ENCODE assay signal across 11 cellular contexts in the genomic region with DNA sequence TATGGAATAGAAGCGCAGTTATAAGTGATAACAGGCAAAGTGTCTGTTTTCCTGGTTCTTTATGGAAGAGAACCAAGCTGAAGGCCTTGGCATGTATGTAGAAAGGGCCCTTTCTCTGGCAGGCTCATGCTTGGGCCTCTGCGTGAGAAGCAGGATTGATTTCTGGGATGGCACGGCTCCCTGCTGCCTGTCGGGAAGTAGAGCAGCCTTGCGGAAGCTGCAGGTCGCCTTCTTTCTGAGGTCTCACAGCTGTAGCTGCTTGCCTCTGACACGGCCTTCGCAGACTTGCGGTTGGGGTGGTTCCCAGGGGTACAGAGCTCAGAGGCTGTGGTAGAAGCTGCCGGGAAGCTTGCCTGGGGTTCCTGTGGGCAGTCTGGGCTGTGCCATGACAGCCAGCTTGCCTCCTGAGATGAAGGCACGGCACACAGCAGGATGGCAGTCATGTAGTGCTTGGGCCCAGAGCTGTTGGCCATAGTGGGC. TPM values are rescaled to one million over a fixed set of nuclear protein-coding genes. Genes with fewer than 3 reads are reported as not detected.
DNase-seq lines count a peak whose midpoint lies in the region; ATAC-seq, FAIRE-seq and TF ChIP-seq lines count a peak whose summit lies in the region.
"Had no signal": no experiment of that assay in that cellular context is flagged by ENCODE, and none has a peak within 500 bp of the region (broad histone marks: within the 10 kb centered on the region; RNA-seq: fewer than 3 reads in every experiment).

No MANE protein-coding gene starts in this region.

- CTCF ChIA-PET in activated CD8-positive, alpha-beta T cell treated with anti-CD3 and anti-CD28 coated beads, Interleukin-2, amount 10 ng/mL, durations not matched to agents 7 days and 5 days (lab: Charles Lee): no interaction called here

- FAIRE-seq in RCC 7860 (lab: Jason Lieb, UNC): no peak

- peaks cover 11% of the 10 kb centered on the region for H3K4me1 Mint-ChIP-seq in activated CD8-positive, alpha-beta T cell treated with anti-CD3 and anti-CD28 coated beads, Interleukin-2, amount 10 ng/mL, durations not matched to agents 7 days and 5 days (ENCODE audit: low read depth)

- H3K27ac Mint-ChIP-seq in activated CD8-positive, alpha-beta T cell treated with anti-CD3 and anti-CD28 coated beads, Interleukin-2, amount 10 ng/mL, durations not matched to agents 7 days and 5 days: no peak overlapping the region

- H3K36me3 Mint-ChIP-seq in activated CD8-positive, alpha-beta T cell treated with anti-CD3 and anti-CD28 coated beads, Interleukin-2, amount 10 ng/mL, durations not matched to agents 7 days and 5 days (ENCODE audit: low read depth): peaks cover 35% of the 10 kb centered on the region

- DNase-seq in choroid plexus epithelial cell (ENCODE audit: low read depth): peak; percentile 89
- no peak for DNase-seq in left colon
- peak; percentile 54 for DNase-seq in putamen (ENCODE audit: low spot score)
- no peak for DNase-seq in activated CD8-positive, alpha-beta T cell treated with anti-CD3 and anti-CD28 coated beads, Interleukin-2, amount 10 ng/mL, durations not matched to agents 7 days and 5 days
- DNase-seq in NCI-H1048 (lab: John Stamatoyannopoulos, UW): no peak
- no peak for DNase-seq in RCC 7860 (ENCODE audit: low spot score)
- DNase-seq: HCEC 1CT, NCI-H526 had no signal

- POLR2A ChIA-PET in activated CD8-positive, alpha-beta T cell treated with anti-CD3 and anti-CD28 coated beads, Interleukin-2, amount 10 ng/mL, durations not matched to agents 7 days and 5 days (lab: Charles Lee): no interaction called here

- intact Hi-C loops in left colon (cut with DNase I, micrococcal nuclease): no loop called here

- no peaks in the 10 kb centered on the region for H3K9me3 Mint-ChIP-seq in activated CD8-positive, alpha-beta T cell treated with anti-CD3 and anti-CD28 coated beads, Interleukin-2, amount 10 ng/mL, durations not matched to agents 7 days and 5 days (ENCODE audit: insufficient read depth)
- H3K9me3 Mint-ChIP-seq: activated naive CD4-positive, alpha-beta T cell treated with anti-CD3 and anti-CD28 coated beads, Interleukin-2, amount 50 U/mL, for 24 hours had no signal

- no peak overlapping the region for H3K4me3 Mint-ChIP-seq in activated CD8-positive, alpha-beta T cell treated with anti-CD3 and anti-CD28 coated beads, Interleukin-2, amount 10 ng/mL, durations not matched to agents 7 days and 5 days
- H3K4me3 Mint-ChIP-seq: activated naive CD4-positive, alpha-beta T cell treated with anti-CD3 and anti-CD28 coated beads, Interleukin-2, amount 50 U/mL, for 24 hours had no signal

- H3K27me3 Mint-ChIP-seq in activated CD8-positive, alpha-beta T cell treated with anti-CD3 and anti-CD28 coated beads, Interleukin-2, amount 10 ng/mL, durations not matched to agents 7 days and 5 days (ENCODE audit: low read depth): no peaks in the 10 kb centered on the region
- H3K27me3 Mint-ChIP-seq: activated naive CD4-positive, alpha-beta T cell treated with anti-CD3 and anti-CD28 coated beads, Interleukin-2, amount 50 U/mL, for 24 hours had no signal

- TF ChIP-seq CTCF in choroid plexus epithelial cell (conservative IDR thresholded peaks at IDR 0.05; ENCODE audit: low read depth, low read length): no peak

- H3K4me3 ChIP-seq in choroid plexus epithelial cell (ENCODE audit: low read depth, low read length): no peak overlapping the region

- ATAC-seq in GM18873 (IDR thresholded peaks at IDR 0.05; ENCODE audit: low FRiP score, unreplicated experiment) (peak; percentile 53), left colon (peak; percentile 10), HG02870 (IDR thresholded peaks at IDR 0.05; ENCODE audit: unreplicated experiment) (no peak)
- ATAC-seq in activated CD8-positive, alpha-beta T cell treated with anti-CD3 and anti-CD28 coated beads, Interleukin-2, amount 10 ng/mL, durations not matched to agents 7 days and 5 days: no peak

RNA-seq across cellular contexts. Expression of gene TRAPPC10, which starts 39.4 kb away (rescaled TPM):
- 10 to 100 TPM; 63.6 to 69.4 TPM for total RNA-seq in left colon
- total RNA-seq in activated CD8-positive, alpha-beta T cell treated with anti-CD3 and anti-CD28 coated beads, Interleukin-2, amount 10 ng/mL, durations not matched to agents 7 days and 5 days: 10 to 100 TPM; 72.2 to 82.7 TPM

RNA-seq across cellular contexts. Expression of gene PWP2, which starts 55.7 kb away (rescaled TPM):
- 1 to 10 TPM; 1.7 to 7.2 TPM for total RNA-seq in left colon
- 1 to 10 TPM; 2.9 to 8.0 TPM for total RNA-seq in activated CD8-positive, alpha-beta T cell treated with anti-CD3 and anti-CD28 coated beads, Interleukin-2, amount 10 ng/mL, durations not matched to agents 7 days and 5 days

Comparison
In these comparisons a context has a peak if more than half of its experiments do, and no peak if none do; other contexts are left out.
1. ATAC-seq: peak in GM18873 (single experiment) and left colon (single experiment); none in HG02870 (single experiment) and activated CD8-positive, alpha-beta T cell treated with anti-CD3 and anti-CD28 coated beads, Interleukin-2, amount 10 ng/mL, durations not matched to agents 7 days and 5 days (single experiment).
2. DNase-seq: peak in choroid plexus epithelial cell (single experiment) and putamen (single experiment); none in left colon (0 of 2), activated CD8-positive, alpha-beta T cell treated with anti-CD3 and anti-CD28 coated beads, Interleukin-2, amount 10 ng/mL, durations not matched to agents 7 days and 5 days (single experiment), NCI-H1048 (single experiment) and RCC 7860 (single experiment).